In genomic region chrX:55668084-55668483, GRCh38 we compare ENCODE assay signal across 9 cellular contexts. TPM values are rescaled to one million over a fixed set of nuclear protein-coding genes. Genes with fewer than 3 reads are reported as not detected.
"Had no signal": no experiment of that assay in that cellular context is flagged by ENCODE, and none has a peak within 500 bp of the region (broad histone marks: within the 10 kb centered on the region; RNA-seq: fewer than 3 reads in every experiment).

No MANE protein-coding gene starts in this region.

- FAIRE-seq: HTR-8/SVneo had no signal

- H3K4me1 Mint-ChIP-seq: IgD-negative memory B cell had no signal

- H3K27ac ChIP-seq: GM23248 had no signal

- H2AFZ ChIP-seq: GM23248 had no signal

- H3K9ac ChIP-seq: GM23248 had no signal

- H3K9me3 ChIP-seq: HAP-1 had no signal

- H3K4me3 ChIP-seq: GM23248, HAP-1 had no signal

- H3K27me3 Mint-ChIP-seq: IgD-negative memory B cell had no signal

- H3K4me3 Mint-ChIP-seq: IgD-negative memory B cell had no signal

- H3K36me3 ChIP-seq: HAP-1 had no signal

- ATAC-seq: HCT116 had no signal

- DNase-seq: GM23248, GOT3, H7, KG1 had no signal

- H3K27ac Mint-ChIP-seq: IgD-negative memory B cell had no signal

- H3K4me1 ChIP-seq: HAP-1 had no signal

RNA-seq across cellular contexts. Expression of gene FOXR2, which starts 44.9 kb away (rescaled TPM):
- total RNA-seq: GM23248, H7, HT-29 had no signal
- polyA plus RNA-seq: GM23248, IgD-negative memory B cell had no signal
